9 cellular contexts compared by ENCODE assay signal in the genomic region with DNA sequence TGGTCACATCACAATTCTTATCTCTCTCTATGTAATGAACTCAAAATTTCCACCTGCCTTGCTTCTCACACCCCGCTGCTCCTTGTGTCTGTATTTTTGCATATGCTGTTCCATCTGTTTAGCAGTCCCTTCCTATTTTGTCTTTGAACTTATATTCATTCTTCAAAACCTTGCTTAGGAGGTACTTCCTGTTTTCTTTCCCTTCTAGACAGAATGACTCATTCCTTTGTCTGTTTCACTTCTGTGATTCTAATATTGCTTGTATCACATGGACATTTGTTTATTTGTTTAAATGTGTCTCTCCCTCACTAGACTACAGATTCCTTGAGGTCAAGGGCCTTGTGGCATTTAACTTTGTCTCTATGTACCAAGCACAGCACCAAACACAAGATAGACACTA.
A peak's percentile ranks its signal among the peaks of the same experiment; 100 is the strongest.
DNase-seq lines count a peak whose midpoint lies in the region; ATAC-seq and TF ChIP-seq lines count a peak whose summit lies in the region.
"Had no signal": no experiment of that assay in that cellular context is flagged by ENCODE, and none has a peak within 500 bp of the region (broad histone marks: within the 10 kb centered on the region; RNA-seq: fewer than 3 reads in every experiment).

No MANE protein-coding gene starts in this region.

- DNase-seq in NAMALWA (ENCODE audit: low spot score) (peak; percentile 54), kidney tubule cell (ENCODE audit: low spot score) (peak; percentile 54), HFFc6 (no peak), occipital lobe (lab: John Stamatoyannopoulos, UW) (no peak)
- no peak for DNase-seq in stimulated activated CD4-positive, alpha-beta T cell treated with anti-CD3 and anti-CD28 coated beads, Interleukin-4, amount 100 ng/mL, for 1 hour
- DNase-seq: NCI-H1694, ovary had no signal

- no peaks in the 10 kb centered on the region for H3K36me3 Mint-ChIP-seq in HFFc6 (ENCODE audit: low read depth)

- TF ChIP-seq CTCF in HFFc6 (IDR thresholded peaks at IDR 0.05): no peak

- ATAC-seq in GM18909 (IDR thresholded peaks at IDR 0.05; ENCODE audit: poor library complexity, unreplicated experiment) (peak; percentile 60), HG02759 (IDR thresholded peaks at IDR 0.05; ENCODE audit: unreplicated experiment) (peak; percentile 67)

- H3K27me3 Mint-ChIP-seq in HFFc6 (ENCODE audit: insufficient read depth): no peaks in the 10 kb centered on the region; the same call in 1 of the 2 replicates

- no peak overlapping the region for H3K4me3 Mint-ChIP-seq in HFFc6

- peaks cover 15% of the 10 kb centered on the region for H3K9me3 Mint-ChIP-seq in HFFc6

- H3K27ac Mint-ChIP-seq in HFFc6: no peak overlapping the region

- H3K4me1 Mint-ChIP-seq in HFFc6 (ENCODE audit: low read depth): no peaks in the 10 kb centered on the region

Comparison
In these comparisons a context has a peak if more than half of its experiments do, and no peak if none do; other contexts are left out.
1. DNase-seq: peak in NAMALWA (single experiment) and kidney tubule cell (single experiment); none in HFFc6 (single experiment), stimulated activated CD4-positive, alpha-beta T cell treated with anti-CD3 and anti-CD28 coated beads, Interleukin-4, amount 100 ng/mL, for 1 hour (single experiment) and occipital lobe (single experiment).